ENCODE assay signal across 1 cellular context in genomic region chr4:124631760-124632159, GRCh38.
TF ChIP-seq lines count a peak whose summit lies in the region.

No MANE protein-coding gene starts in this region.

TF ChIP-seq in HepG2, 621 proteins besides CTCF, POLR2A, EP300 and RAD21 (continued from another document):
- TF ChIP-seq CENPBD1 (CRISPR knock-in tag; IDR thresholded peaks at IDR 0.05; ENCODE audit: borderline replicate concordance, low read depth) (no peak), ZNF557 (CRISPR knock-in tag; IDR thresholded peaks at IDR 0.05) (no peak), HNF4G (IDR thresholded peaks at IDR 0.05; ENCODE audit: borderline replicate concordance, low read depth, low read length) (no peak), HNF4G (CRISPR knock-in tag; IDR thresholded peaks at IDR 0.05; ENCODE audit: borderline replicate concordance, low read depth) (no peak), ZNF317 (CRISPR knock-in tag; IDR thresholded peaks at IDR 0.05) (no peak)
